Comparison of ENCODE assay signal across 1 cellular context in the genomic region with DNA sequence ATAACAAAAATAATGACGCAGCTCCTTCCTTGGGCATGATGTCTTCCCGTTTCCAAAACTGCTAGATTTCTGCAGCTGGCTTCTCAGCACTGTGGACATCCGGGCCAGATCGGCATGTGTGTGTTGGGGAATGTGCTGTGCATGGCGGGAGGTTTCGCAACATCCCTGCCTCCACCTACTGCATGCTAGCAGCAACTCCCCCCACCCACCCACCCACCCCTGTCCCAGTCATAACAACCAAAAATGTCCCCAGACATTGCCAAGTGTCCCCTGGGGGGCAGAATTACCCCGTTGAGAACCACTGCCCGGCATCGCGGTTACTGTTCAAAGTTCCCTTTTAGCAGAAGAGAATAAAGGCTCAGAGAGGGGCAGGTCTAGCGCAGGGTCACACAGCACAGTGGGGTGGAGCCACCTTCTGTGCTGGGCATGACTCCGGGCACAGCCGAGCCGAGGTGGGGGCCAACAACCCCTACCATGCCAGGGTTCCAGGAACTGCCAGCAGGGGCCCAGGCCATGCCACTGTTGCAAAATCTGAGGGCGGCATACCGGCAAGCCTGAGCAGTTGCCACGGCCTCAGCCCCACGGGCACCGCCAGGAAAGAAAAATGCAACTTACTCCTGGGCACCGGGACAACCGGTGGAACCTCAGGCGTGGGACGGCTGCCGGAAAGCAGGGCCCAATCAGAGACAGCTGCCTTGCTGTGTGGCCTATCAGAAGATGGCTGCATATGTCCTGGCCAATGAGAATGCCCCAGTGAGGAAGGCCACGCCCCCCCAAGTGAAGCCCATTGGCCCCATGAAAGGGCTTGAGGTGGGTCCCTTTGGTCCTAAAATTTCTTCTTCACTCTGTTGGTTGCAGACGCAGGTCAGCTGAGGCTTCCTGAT.
TF ChIP-seq lines count a peak whose summit lies in the region.

No MANE protein-coding gene starts in this region.

TF ChIP-seq in IMR-90, 13 proteins besides CTCF, POLR2A, EP300 and RAD21 (continued from another document):
- TF ChIP-seq MAZ (IDR thresholded peaks at IDR 0.05; ENCODE audit: borderline replicate concordance, low read depth, low read length) (no peak), CEBPB (IDR thresholded peaks at IDR 0.05; ENCODE audit: low read depth, low read length) (peak; percentile 95), BHLHE40 (IDR thresholded peaks at IDR 0.05; ENCODE audit: low read depth, low read length) (no peak), MXI1 (IDR thresholded peaks at IDR 0.05; ENCODE audit: borderline replicate concordance, low read depth, low read length) (peak; percentile 69; the same call in 1 of the 2 replicates), NFE2L2 (IDR thresholded peaks at IDR 0.05; ENCODE audit: low read depth, low read length) (no peak), RCOR1 (IDR thresholded peaks at IDR 0.05; ENCODE audit: insufficient replicate concordance, low read length) (no peak), FOS (IDR thresholded peaks at IDR 0.05; ENCODE audit: low read depth, low read length) (no peak)
- TF ChIP-seq, protein P1, sequence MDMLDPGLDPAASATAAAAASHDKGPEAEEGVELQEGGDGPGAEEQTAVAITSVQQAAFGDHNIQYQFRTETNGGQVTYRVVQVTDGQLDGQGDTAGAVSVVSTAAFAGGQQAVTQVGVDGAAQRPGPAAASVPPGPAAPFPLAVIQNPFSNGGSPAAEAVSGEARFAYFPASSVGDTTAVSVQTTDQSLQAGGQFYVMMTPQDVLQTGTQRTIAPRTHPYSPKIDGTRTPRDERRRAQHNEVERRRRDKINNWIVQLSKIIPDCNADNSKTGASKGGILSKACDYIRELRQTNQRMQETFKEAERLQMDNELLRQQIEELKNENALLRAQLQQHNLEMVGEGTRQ (IDR thresholded peaks at IDR 0.05; ENCODE audit: low read depth, low read length): no peak
- TF ChIP-seq, protein P2, sequence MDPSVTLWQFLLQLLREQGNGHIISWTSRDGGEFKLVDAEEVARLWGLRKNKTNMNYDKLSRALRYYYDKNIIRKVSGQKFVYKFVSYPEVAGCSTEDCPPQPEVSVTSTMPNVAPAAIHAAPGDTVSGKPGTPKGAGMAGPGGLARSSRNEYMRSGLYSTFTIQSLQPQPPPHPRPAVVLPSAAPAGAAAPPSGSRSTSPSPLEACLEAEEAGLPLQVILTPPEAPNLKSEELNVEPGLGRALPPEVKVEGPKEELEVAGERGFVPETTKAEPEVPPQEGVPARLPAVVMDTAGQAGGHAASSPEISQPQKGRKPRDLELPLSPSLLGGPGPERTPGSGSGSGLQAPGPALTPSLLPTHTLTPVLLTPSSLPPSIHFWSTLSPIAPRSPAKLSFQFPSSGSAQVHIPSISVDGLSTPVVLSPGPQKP (IDR thresholded peaks at IDR 0.05; ENCODE audit: borderline replicate concordance, low read depth, low read length): no peak
